8 cellular contexts compared by ENCODE assay signal in genomic region chr3:72847282-72847681, GRCh38. TPM values are rescaled to one million over a fixed set of nuclear protein-coding genes. Genes with fewer than 3 reads are reported as not detected.
DNase-seq lines count a peak whose midpoint lies in the region; ATAC-seq, FAIRE-seq and TF ChIP-seq lines count a peak whose summit lies in the region.

No MANE protein-coding gene starts in this region.

- H3K9me3 ChIP-seq in OCI-LY7 (ENCODE audit: low read length) = no peaks in the 10 kb centered on the region
- no peaks in the 10 kb centered on the region for H3K9me3 ChIP-seq in endothelial cell of umbilical vein (replicated peaks; ENCODE audit: control insufficient read depth, insufficient read depth, low read length)
- no peaks in the 10 kb centered on the region for H3K9me3 ChIP-seq in parathyroid adenoma (ENCODE audit: control insufficient read depth, low read length)

- POLR2A ChIA-PET in OCI-LY7 (lab: Charles Lee) (interaction anchor here (0.6 to 1.7 kb wide), 3 partner anchors 10 to 348 kb away, joined by 3 to 7 read pairs (median 6); no protein-coding TSS in a partner anchor), endothelial cell of umbilical vein (lab: Charles Lee) (interaction anchor here (0.6 kb wide), 1 partner anchor 11 kb away, joined by 3 read pairs; no protein-coding TSS in a partner anchor)

- H3K9ac ChIP-seq in endothelial cell of umbilical vein (replicated peaks; ENCODE audit: extremely low read depth, insufficient read depth, low read length) (peak overlapping the region; percentile 33), parathyroid adenoma (no peak overlapping the region)

- no peaks in the 10 kb centered on the region for H3K9me1 ChIP-seq in endothelial cell of umbilical vein (replicated peaks; ENCODE audit: control insufficient read depth, extremely low read depth, insufficient read depth, low read length)

- H3K4me3 ChIP-seq in OCI-LY7 (ENCODE audit: low read depth, low read length, poor library complexity, severe bottlenecking) (peak overlapping the region; percentile 83), endothelial cell of umbilical vein (replicated peaks in 1 of 3; ENCODE audit: insufficient read depth in 1 of 3, low read depth in 1 of 3, low read length in 3 of 3) (peak overlapping the region; percentile 46 to 77 (median 76)), parathyroid adenoma (ENCODE audit: low read depth, low read length) (peak overlapping the region; percentile 78)

- H3K79me2 ChIP-seq in OCI-LY7 (ENCODE audit: insufficient read depth, low read depth, low read length) (peaks cover 44% of the 10 kb centered on the region), endothelial cell of umbilical vein (ENCODE audit: control insufficient read depth, insufficient read depth, low read length) (peaks cover 18% of the 10 kb centered on the region), parathyroid adenoma (no peaks in the 10 kb centered on the region)

- FAIRE-seq in endothelial cell of umbilical vein (lab: Jason Lieb, UNC) (no peak), GM19239 (lab: Jason Lieb, UNC) (no peak)

- H4K20me1 ChIP-seq in OCI-LY7 (ENCODE audit: insufficient read depth, low read length) (peaks cover 7% of the 10 kb centered on the region; the same call in 1 of the 2 replicates), endothelial cell of umbilical vein (replicated peaks; ENCODE audit: control insufficient read depth, extremely low read depth, insufficient read depth, low read length) (no peaks in the 10 kb centered on the region)

- dilution Hi-C loops in endothelial cell of umbilical vein (cut with MboI; ENCODE audit: extremely low pct_ligation_motif_present, low sequenced_read_pairs) = no loop called here

- CTCF ChIA-PET in OCI-LY7 (lab: Charles Lee; ENCODE audit: unreplicated experiment) (no interaction called here), endothelial cell of umbilical vein (lab: Charles Lee) (interaction anchor here (1.4 to 5.0 kb wide), 2 partner anchors 241 to 892 kb away, joined by 4 to 166 read pairs; no protein-coding TSS in a partner anchor)

- H3K27me3 ChIP-seq in endothelial cell of umbilical vein (ENCODE audit: control insufficient read depth in 2 of 2, insufficient read depth in 2 of 2, low read length in 2 of 2) = no peaks in the 10 kb centered on the region
- no peaks in the 10 kb centered on the region for H3K27me3 ChIP-seq in parathyroid adenoma (ENCODE audit: control insufficient read depth, insufficient read depth, low read length)

- BruUV-seq in OCI-LY7 (replicated peaks; lab: Mats Ljungman, UMichigan) = no TSS peak
- no TSS peak for BruUV-seq in endothelial cell of umbilical vein (replicated peaks; lab: Mats Ljungman, UMichigan)

- intact Hi-C loops in OCI-LY7 (cut with micrococcal nuclease; ENCODE audit: unreplicated experiment) (loop anchor here (10.0 kb wide), 1 partner anchor 608 kb away; no protein-coding TSS in a partner anchor), endothelial cell of umbilical vein (cut with micrococcal nuclease) (loop anchor here (5.0 kb wide), 1 partner anchor 90 kb away; no protein-coding TSS in a partner anchor)

- H3K4me2 ChIP-seq in OCI-LY7 (ENCODE audit: low read length) = peak overlapping the region; percentile 97
- H3K4me2 ChIP-seq in endothelial cell of umbilical vein (ENCODE audit: insufficient read depth, low read length) = peak overlapping the region; percentile 98
- H3K4me2 ChIP-seq in parathyroid adenoma (ENCODE audit: low read length) = peak overlapping the region; percentile 76

- H3K9me2 ChIP-seq in OCI-LY7 (ENCODE audit: insufficient read depth, low read length) = no peaks in the 10 kb centered on the region

- H3K4me1 ChIP-seq in OCI-LY7 (ENCODE audit: insufficient read depth, low read length, poor library complexity, severe bottlenecking) = peaks cover 35% of the 10 kb centered on the region
- H3K4me1 ChIP-seq in endothelial cell of umbilical vein (ENCODE audit: control insufficient read depth, extremely low read depth, insufficient read depth, low read length) = peaks cover 16% of the 10 kb centered on the region
- peaks cover 7% of the 10 kb centered on the region for H3K4me1 ChIP-seq in parathyroid adenoma

- H2AFZ ChIP-seq in OCI-LY7 (ENCODE audit: low read length) = peak overlapping the region; percentile 89; the same call in 1 of the 2 replicates
- peak overlapping the region; percentile 53 for H2AFZ ChIP-seq in endothelial cell of umbilical vein (ENCODE audit: low read depth, low read length)
- peak overlapping the region; percentile 82 for H2AFZ ChIP-seq in parathyroid adenoma

- H3K27ac ChIP-seq in OCI-LY7 (ENCODE audit: low read depth, low read length, poor library complexity, severe bottlenecking) (no peak overlapping the region), endothelial cell of umbilical vein (ENCODE audit: insufficient read depth, low read depth, low read length) (no peak overlapping the region), parathyroid adenoma (peak overlapping the region; percentile 44)

- DNase-seq in ELR (ENCODE audit: low read depth) = peak; percentile 1
- peak; percentile 7 for DNase-seq in OCI-LY7 (ENCODE audit: low spot score)
- no peak for DNase-seq in endothelial cell of umbilical vein (ENCODE audit: low read depth, low spot score)
- no peak for DNase-seq in NCI-H2081 (lab: John Stamatoyannopoulos, UW)
- DNase-seq in middle frontal gyrus (ENCODE audit: extremely low spot score, low spot score) = no peak
- no peak for DNase-seq in GM19239 (ENCODE audit: insufficient read length, low spot score)

- TF ChIP-seq CTCF in OCI-LY7 (conservative IDR thresholded peaks at IDR 0.05; ENCODE audit: low read length) (no peak), endothelial cell of umbilical vein (IDR thresholded peaks at IDR 0.05; ENCODE audit: extremely low read depth in 1 of 2, insufficient read depth in 1 of 2, low read depth in 1 of 2, low read length in 2 of 2) (no peak), parathyroid adenoma (IDR thresholded peaks at IDR 0.05) (no peak)

- TF ChIP-seq POLR2A in endothelial cell of umbilical vein (IDR thresholded peaks at IDR 0.05; ENCODE audit: low read depth, low read length) = no peak

- ATAC-seq in HG02973 (IDR thresholded peaks at IDR 0.05; ENCODE audit: unreplicated experiment) = no peak

- H3K36me3 ChIP-seq in OCI-LY7 (ENCODE audit: insufficient read depth, low read length) (peaks cover 15% of the 10 kb centered on the region), endothelial cell of umbilical vein (ENCODE audit: control insufficient read depth in 2 of 2, extremely low read depth in 1 of 2, insufficient read depth in 2 of 2, low read length in 2 of 2) (no peaks in the 10 kb centered on the region), parathyroid adenoma (ENCODE audit: control insufficient read depth, insufficient read depth, low read length) (no peaks in the 10 kb centered on the region)

TF ChIP-seq in endothelial cell of umbilical vein, 7 proteins besides CTCF, POLR2A, EP300 and RAD21:
- TF ChIP-seq JUN (IDR thresholded peaks at IDR 0.05; ENCODE audit: borderline replicate concordance, insufficient read depth, insufficient read length, low read depth) (no peak), POLR2AphosphoS5 (IDR thresholded peaks at IDR 0.05; ENCODE audit: insufficient read depth, low read depth, low read length) (no peak), EZH2 (IDR thresholded peaks at IDR 0.05; ENCODE audit: borderline replicate concordance, low read depth, low read length, severe bottlenecking) (no peak), FOS (IDR thresholded peaks at IDR 0.05; ENCODE audit: borderline replicate concordance, insufficient read depth, low read length) (no peak), MYC (IDR thresholded peaks at IDR 0.05; ENCODE audit: low read depth, low read length) (no peak), MAX (IDR thresholded peaks at IDR 0.05; ENCODE audit: insufficient read depth, insufficient read length) (no peak), GATA2 (IDR thresholded peaks at IDR 0.05; ENCODE audit: insufficient read depth, insufficient read length, low read depth, low read length) (no peak)

RNA-seq across cellular contexts. Expression of gene SHQ1, which starts 1.0 kb away (rescaled TPM):
- 19.7 and 24.3 TPM in 2 replicates for total RNA-seq in OCI-LY7 (2014; rRNA removed; shearing (Covaris generic))
- total RNA-seq in OCI-LY7 (2022) = 34.9 and 35.5 TPM in 2 replicates
- 19.7 and 20.6 TPM in 2 replicates for total RNA-seq in endothelial cell of umbilical vein
- polyA plus RNA-seq in endothelial cell of umbilical vein = 5.9 and 7.3 TPM in 2 replicates
- 7.9 and 8.1 TPM in 2 replicates for polyA plus RNA-seq in endothelial cell of umbilical vein (2011; cell fraction: cytosol; rRNA removed)
- 7.2 and 8.7 TPM in 2 replicates for polyA plus RNA-seq in endothelial cell of umbilical vein (2011; cell fraction: nucleus; rRNA removed)
- polyA plus RNA-seq in endothelial cell of umbilical vein (2012) = 14.8 and 16.5 TPM in 2 replicates
- polyA minus RNA-seq in endothelial cell of umbilical vein = 8.3 and 13.7 TPM in 2 replicates
- 7.0 TPM for polyA minus RNA-seq in endothelial cell of umbilical vein (2011; cell fraction: cytosol; rRNA and poly(A)+ RNA removed)
- polyA minus RNA-seq in endothelial cell of umbilical vein (2011; cell fraction: nucleus; rRNA and poly(A)+ RNA removed) = 11.9 and 23.4 TPM in 2 replicates

RNA-seq across cellular contexts. Expression of gene GXYLT2, which starts 40.6 kb away (rescaled TPM):
- total RNA-seq in OCI-LY7 (2014; rRNA removed; shearing (Covaris generic)) = not detected in 2 replicates
- total RNA-seq in OCI-LY7 (2022) (not detected in 2 replicates), endothelial cell of umbilical vein (0.14 and 0.24 TPM in 2 replicates)
- polyA plus RNA-seq in endothelial cell of umbilical vein = 0.05 and 0.07 TPM in 2 replicates
- 0.09 and 0.10 TPM in 2 replicates for polyA plus RNA-seq in endothelial cell of umbilical vein (2011; cell fraction: cytosol; rRNA removed)
- 0.08 and 0.10 TPM in 2 replicates for polyA plus RNA-seq in endothelial cell of umbilical vein (2011; cell fraction: nucleus; rRNA removed)
- polyA plus RNA-seq in endothelial cell of umbilical vein (2012) = 0.17 and 0.49 TPM in 2 replicates
- polyA minus RNA-seq in endothelial cell of umbilical vein = 0.08 and 0.39 TPM in 2 replicates
- polyA minus RNA-seq in endothelial cell of umbilical vein (2011; cell fraction: cytosol; rRNA and poly(A)+ RNA removed) = 3.4 TPM
- polyA minus RNA-seq in endothelial cell of umbilical vein (2011; cell fraction: nucleus; rRNA and poly(A)+ RNA removed) = not detected in 2 replicates

Comparison
In these comparisons a context has a peak if more than half of its experiments do, and no peak if none do; other contexts are left out.
1. DNase-seq: peak in ELR (single experiment) and OCI-LY7 (single experiment); none in endothelial cell of umbilical vein (single experiment), NCI-H2081 (0 of 2), middle frontal gyrus (single experiment) and GM19239 (single experiment).
2. Peak in every context shown above with its lines, with median percentiles within 50 percentile points of each other: H2AFZ ChIP-seq, H3K4me2 ChIP-seq and H3K4me3 ChIP-seq.